In the genomic region with DNA sequence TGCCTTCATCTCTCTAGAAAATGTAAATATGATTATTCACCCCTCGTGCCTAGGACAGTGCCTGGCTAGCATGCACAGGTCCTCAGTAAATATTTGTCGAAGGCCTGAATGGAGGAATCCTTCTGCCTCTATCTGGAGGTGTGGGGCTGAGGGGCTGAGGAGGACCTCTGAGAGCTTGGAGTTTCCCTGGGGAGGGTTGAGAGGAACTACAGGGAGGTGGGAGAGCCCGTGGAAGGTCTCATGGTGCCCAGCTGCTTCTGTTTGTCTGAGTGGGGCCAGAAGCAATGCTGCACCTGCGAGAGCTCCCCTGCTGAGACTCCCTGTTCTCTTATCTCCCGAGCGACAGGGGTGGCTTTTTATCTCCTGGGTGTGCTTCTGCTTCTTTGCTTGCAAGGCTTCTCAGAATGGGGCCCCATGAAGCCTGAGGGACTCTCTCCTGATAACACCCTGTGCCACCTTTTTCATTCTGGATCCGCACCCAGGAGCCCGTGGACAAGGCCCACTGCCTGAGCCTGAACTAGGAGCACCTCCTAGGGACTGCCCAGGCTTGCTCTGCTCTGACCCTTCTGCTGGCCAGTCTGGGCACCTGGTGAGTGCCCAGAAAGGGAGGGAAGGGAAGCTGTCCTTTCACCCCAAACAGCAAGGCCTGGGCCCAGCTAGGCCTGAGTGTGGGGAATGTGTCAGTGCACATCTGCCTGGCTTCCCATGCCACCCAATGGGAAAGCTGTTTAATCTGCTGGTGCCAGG, we compare ENCODE assay signal across 1 cellular context.
TF ChIP-seq lines count a peak whose summit lies in the region.

No MANE protein-coding gene starts in this region.

TF ChIP-seq in GM23338, 12 proteins besides CTCF, POLR2A, EP300 and RAD21 (continued from another document):
- no peak for TF ChIP-seq ZNF462 (CRISPR knock-in tag; IDR thresholded peaks at IDR 0.05)
- no peak for TF ChIP-seq ZNF114 (CRISPR knock-in tag; IDR thresholded peaks at IDR 0.05)
- TF ChIP-seq CREB1 (CRISPR knock-in tag; IDR thresholded peaks at IDR 0.05; ENCODE audit: low read depth), result no peak
- no peak for TF ChIP-seq EZH2 (IDR thresholded peaks at IDR 0.05; ENCODE audit: low read depth, unreplicated experiment)
- TF ChIP-seq JUNB (IDR thresholded peaks at IDR 0.05; ENCODE audit: unreplicated experiment), result no peak
- TF ChIP-seq, protein P1, sequence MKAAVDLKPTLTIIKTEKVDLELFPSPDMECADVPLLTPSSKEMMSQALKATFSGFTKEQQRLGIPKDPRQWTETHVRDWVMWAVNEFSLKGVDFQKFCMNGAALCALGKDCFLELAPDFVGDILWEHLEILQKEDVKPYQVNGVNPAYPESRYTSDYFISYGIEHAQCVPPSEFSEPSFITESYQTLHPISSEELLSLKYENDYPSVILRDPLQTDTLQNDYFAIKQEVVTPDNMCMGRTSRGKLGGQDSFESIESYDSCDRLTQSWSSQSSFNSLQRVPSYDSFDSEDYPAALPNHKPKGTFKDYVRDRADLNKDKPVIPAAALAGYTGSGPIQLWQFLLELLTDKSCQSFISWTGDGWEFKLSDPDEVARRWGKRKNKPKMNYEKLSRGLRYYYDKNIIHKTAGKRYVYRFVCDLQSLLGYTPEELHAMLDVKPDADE (IDR thresholded peaks at IDR 0.05), result no peak
